ENCODE assay signal across 15 cellular contexts in genomic region chr6:88493717-88494116, GRCh38.
DNase-seq lines count a peak whose midpoint lies in the region; ATAC-seq and TF ChIP-seq lines count a peak whose summit lies in the region.
"Had no signal": no experiment of that assay in that cellular context is flagged by ENCODE, and none has a peak within 500 bp of the region (broad histone marks: within the 10 kb centered on the region; RNA-seq: fewer than 3 reads in every experiment).

No MANE protein-coding gene starts in this region.

- peaks cover 29% of the 10 kb centered on the region for H3K4me1 ChIP-seq in DOHH2 (ENCODE audit: control insufficient read depth, low read length)
- H3K4me1 ChIP-seq: SJCRH30 had no signal

- H3K79me2 ChIP-seq in DOHH2 (ENCODE audit: control insufficient read depth, low read length) = no peaks in the 10 kb centered on the region

- no peak for TF ChIP-seq CTCF in DOHH2 (IDR thresholded peaks at IDR 0.05; ENCODE audit: low read depth, low read length, poor library complexity, severe bottlenecking)

- peaks cover 24% of the 10 kb centered on the region; the same call in 1 of the 2 replicates for H3K9me3 ChIP-seq in DOHH2 (ENCODE audit: control insufficient read depth, insufficient read depth, low read length)

- peak overlapping the region; percentile 77 for H3K27ac ChIP-seq in DOHH2 (ENCODE audit: low read depth, low read length)
- H3K27ac ChIP-seq: SJCRH30 had no signal

- H3K9me2 ChIP-seq in DOHH2 (replicated peaks; ENCODE audit: control insufficient read depth, low read length) = no peaks in the 10 kb centered on the region

- no peaks in the 10 kb centered on the region for H3F3A ChIP-seq in DOHH2 (ENCODE audit: control insufficient read depth, insufficient read depth)

- no peaks in the 10 kb centered on the region for H3K27me3 ChIP-seq in DOHH2 (ENCODE audit: control insufficient read depth, low read length)
- H3K27me3 ChIP-seq: SJCRH30 had no signal

- peak overlapping the region; percentile 57 for H3K4me2 ChIP-seq in DOHH2 (ENCODE audit: low read length)

- H3K4me3 ChIP-seq in DOHH2 (ENCODE audit: low read length) = peak overlapping the region; percentile 46; the same call in 1 of the 2 replicates
- H3K4me3 ChIP-seq: SJCRH30 had no signal

- DNase-seq in pons (ENCODE audit: low spot score) = no peak
- no peak for DNase-seq in DMS 273 treated with DMSO at 0.1 percent for 48 hours (lab: John Stamatoyannopoulos, UW)
- DNase-seq in NCI-H146 treated with DMSO at 0.1 percent for 48 hours (lab: John Stamatoyannopoulos, UW; ENCODE audit: unreplicated experiment) = no peak
- DNase-seq in putamen (ENCODE audit: low spot score) = no peak
- DNase-seq: DMS79; mammary epithelial cell; NCI-H524 treated with DMSO at 0.1 percent for 48 hours; posterior cingulate gyrus; SJCRH30; stimulated activated CD4-positive, alpha-beta T cell treated with anti-CD3 and anti-CD28 coated beads, Interleukin-2, amount 100 ng/mL, for 48 hours had no signal

- peaks cover 6% of the 10 kb centered on the region for H3K36me3 ChIP-seq in DOHH2 (ENCODE audit: control insufficient read depth, low read length)
- H3K36me3 ChIP-seq: SJCRH30 had no signal

- no peaks in the 10 kb centered on the region for H4K20me1 ChIP-seq in DOHH2 (ENCODE audit: control insufficient read depth, insufficient read depth, low read depth, low read length)

- ATAC-seq in GM19035 (IDR thresholded peaks at IDR 0.05; ENCODE audit: unreplicated experiment) = peak; percentile 22
- ATAC-seq in HG02571 (IDR thresholded peaks at IDR 0.05; ENCODE audit: unreplicated experiment) = peak; percentile 41
- peak; percentile 38 for ATAC-seq in HG03342 (IDR thresholded peaks at IDR 0.05; ENCODE audit: unreplicated experiment)
- ATAC-seq: activated CD4-positive, CD25-positive, alpha-beta regulatory T cell treated with anti-CD3 and anti-CD28 coated beads, Interleukin-2, amount 50 U/mL, for 24 hours had no signal
